Comparison of ENCODE assay signal across 8 cellular contexts in the genomic region with DNA sequence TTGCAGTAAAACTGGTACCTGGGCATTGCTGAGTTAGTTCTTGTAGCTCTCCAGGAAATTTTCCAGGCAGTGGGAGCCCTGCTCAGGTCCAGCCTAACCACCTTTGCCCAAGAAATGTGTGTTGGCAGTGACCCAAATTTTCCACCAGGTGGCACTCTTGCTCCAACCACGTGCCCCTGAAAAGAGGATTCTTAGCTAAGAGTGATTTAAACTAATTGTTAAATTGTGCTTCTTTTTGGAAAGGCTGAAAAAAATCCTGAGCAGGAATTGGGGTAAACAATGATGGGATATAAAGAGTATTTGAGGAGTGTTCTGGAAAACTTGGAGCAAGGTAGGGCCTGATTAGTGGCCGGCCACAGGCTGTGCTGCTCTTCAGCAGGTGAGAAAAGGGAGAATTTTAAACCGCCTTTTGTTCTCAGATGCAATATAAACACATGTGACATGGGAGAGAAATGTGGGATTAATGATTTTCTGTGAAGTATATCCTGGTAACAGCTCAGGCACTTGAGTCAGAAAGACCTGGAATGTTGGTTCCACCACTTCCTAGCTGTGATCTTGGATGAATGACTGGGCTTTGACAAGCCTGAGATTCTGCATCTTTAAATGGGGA.
DNase-seq lines count a peak whose midpoint lies in the region; ATAC-seq and TF ChIP-seq lines count a peak whose summit lies in the region.

No MANE protein-coding gene starts in this region.

- no peak overlapping the region for H3K27ac Mint-ChIP-seq in WTC11

- no peak overlapping the region for H3K4me3 ChIP-seq in AG10803 (ENCODE audit: low read length)

- in situ Hi-C loops in T47D (cut with HindIII; ENCODE audit: low pct_unique_long_range_greater_than_20kb, low sequenced_read_pairs): no loop called here

- H3K9me3 Mint-ChIP-seq in WTC11: peaks cover 46% of the 10 kb centered on the region

- H3K4me3 Mint-ChIP-seq in WTC11: no peak overlapping the region

- peak; percentile 67 for ATAC-seq in GM19463 (IDR thresholded peaks at IDR 0.05; ENCODE audit: unreplicated experiment)
- ATAC-seq in WTC11: peak; percentile 78
- ATAC-seq in GM21360 (IDR thresholded peaks at IDR 0.05; ENCODE audit: unreplicated experiment): no peak

- H3K4me1 Mint-ChIP-seq in WTC11: peaks cover 7% of the 10 kb centered on the region

- TF ChIP-seq CTCF in AG10803 (conservative IDR thresholded peaks at IDR 0.05; ENCODE audit: low read length) (peak; percentile 90), WTC11 (IDR thresholded peaks at IDR 0.05) (peak; percentile 91)

- CTCF ChIA-PET in WTC11 (lab: Charles Lee): interaction anchor here (0.6 to 3.0 kb wide), 57 partner anchors 10 to 681 kb away, joined by 3 to 41 read pairs (median 4); a partner anchor contains a TSS

- DNase-seq in AG10803 (ENCODE audit: low read depth): peak; percentile 63
- peak; percentile 15 for DNase-seq in NCI-H187 treated with DMSO at 0.1 percent for 48 hours (lab: John Stamatoyannopoulos, UW)
- DNase-seq in WTC11 (ENCODE audit: low spot score): peak; percentile 81
- DNase-seq in T47D (ENCODE audit: low read depth in 1 of 2, low spot score in 1 of 2): peak; percentile 37 to 71
- peak; percentile 94 for DNase-seq in inferior parietal cortex (ENCODE audit: extremely low spot score)
- peak; percentile 49 to 74 (median 59) for DNase-seq in stimulated activated CD4-positive, alpha-beta T cell treated with anti-CD3 and anti-CD28 coated beads, Interleukin-12 subunit alpha, Interleukin-12 subunit beta, amount 100 ng/mL, for 48 hours (ENCODE audit: low read depth in 2 of 3, low spot score in 1 of 3)

- H3K27me3 Mint-ChIP-seq in WTC11 (ENCODE audit: low read depth): peaks cover 8% of the 10 kb centered on the region

- peaks cover 40% of the 10 kb centered on the region for H3K36me3 Mint-ChIP-seq in WTC11

- POLR2A ChIA-PET in WTC11 (lab: Charles Lee): interaction anchor here (0.6 to 1.0 kb wide), 2 partner anchors 37 to 484 kb away, joined by 3 to 5 read pairs; no protein-coding TSS in a partner anchor

TF ChIP-seq in WTC11, 78 proteins besides CTCF, POLR2A, EP300 and RAD21:
- TF ChIP-seq TEAD4 (CRISPR knock-in tag; IDR thresholded peaks at IDR 0.05) (no peak), RORB (CRISPR knock-in tag; IDR thresholded peaks at IDR 0.05) (no peak), ZNF219 (CRISPR knock-in tag; IDR thresholded peaks at IDR 0.05; ENCODE audit: borderline replicate concordance) (no peak), FOXJ3 (CRISPR knock-in tag; IDR thresholded peaks at IDR 0.05; ENCODE audit: borderline replicate concordance) (no peak), NR2C2 (CRISPR knock-in tag; IDR thresholded peaks at IDR 0.05) (no peak), JUN (CRISPR knock-in tag; IDR thresholded peaks at IDR 0.05) (no peak), KAT7 (CRISPR knock-in tag; IDR thresholded peaks at IDR 0.05; ENCODE audit: borderline replicate concordance) (no peak), SMAD4 (CRISPR knock-in tag; IDR thresholded peaks at IDR 0.05) (no peak), ZNF317 (CRISPR knock-in tag; IDR thresholded peaks at IDR 0.05; ENCODE audit: borderline replicate concordance, low read depth) (no peak), ZNF416 (CRISPR knock-in tag; IDR thresholded peaks at IDR 0.05) (no peak), ZNF423 (CRISPR knock-in tag; IDR thresholded peaks at IDR 0.05) (no peak), JAZF1 (CRISPR knock-in tag; IDR thresholded peaks at IDR 0.05) (no peak), MXD4 (CRISPR knock-in tag; IDR thresholded peaks at IDR 0.05; ENCODE audit: borderline replicate concordance) (no peak)
- TF ChIP-seq, protein P1, sequence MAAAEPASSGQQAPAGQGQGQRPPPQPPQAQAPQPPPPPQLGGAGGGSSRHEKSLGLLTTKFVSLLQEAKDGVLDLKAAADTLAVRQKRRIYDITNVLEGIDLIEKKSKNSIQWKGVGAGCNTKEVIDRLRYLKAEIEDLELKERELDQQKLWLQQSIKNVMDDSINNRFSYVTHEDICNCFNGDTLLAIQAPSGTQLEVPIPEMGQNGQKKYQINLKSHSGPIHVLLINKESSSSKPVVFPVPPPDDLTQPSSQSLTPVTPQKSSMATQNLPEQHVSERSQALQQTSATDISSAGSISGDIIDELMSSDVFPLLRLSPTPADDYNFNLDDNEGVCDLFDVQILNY (CRISPR knock-in tag; IDR thresholded peaks at IDR 0.05): no peak
- TF ChIP-seq, protein P2, sequence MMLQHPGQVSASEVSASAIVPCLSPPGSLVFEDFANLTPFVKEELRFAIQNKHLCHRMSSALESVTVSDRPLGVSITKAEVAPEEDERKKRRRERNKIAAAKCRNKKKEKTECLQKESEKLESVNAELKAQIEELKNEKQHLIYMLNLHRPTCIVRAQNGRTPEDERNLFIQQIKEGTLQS (CRISPR knock-in tag; conservative IDR thresholded peaks at IDR 0.05): no peak
- TF ChIP-seq, protein P3, sequence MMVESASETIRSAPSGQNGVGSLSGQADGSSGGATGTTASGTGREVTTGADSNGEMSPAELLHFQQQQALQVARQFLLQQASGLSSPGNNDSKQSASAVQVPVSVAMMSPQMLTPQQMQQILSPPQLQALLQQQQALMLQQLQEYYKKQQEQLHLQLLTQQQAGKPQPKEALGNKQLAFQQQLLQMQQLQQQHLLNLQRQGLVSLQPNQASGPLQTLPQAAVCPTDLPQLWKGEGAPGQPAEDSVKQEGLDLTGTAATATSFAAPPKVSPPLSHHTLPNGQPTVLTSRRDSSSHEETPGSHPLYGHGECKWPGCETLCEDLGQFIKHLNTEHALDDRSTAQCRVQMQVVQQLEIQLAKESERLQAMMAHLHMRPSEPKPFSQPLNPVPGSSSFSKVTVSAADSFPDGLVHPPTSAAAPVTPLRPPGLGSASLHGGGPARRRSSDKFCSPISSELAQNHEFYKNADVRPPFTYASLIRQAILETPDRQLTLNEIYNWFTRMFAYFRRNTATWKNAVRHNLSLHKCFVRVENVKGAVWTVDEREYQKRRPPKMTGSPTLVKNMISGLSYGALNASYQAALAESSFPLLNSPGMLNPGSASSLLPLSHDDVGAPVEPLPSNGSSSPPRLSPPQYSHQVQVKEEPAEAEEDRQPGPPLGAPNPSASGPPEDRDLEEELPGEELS (CRISPR knock-in tag; IDR thresholded peaks at IDR 0.05): no peak
- TF ChIP-seq, protein P4, sequence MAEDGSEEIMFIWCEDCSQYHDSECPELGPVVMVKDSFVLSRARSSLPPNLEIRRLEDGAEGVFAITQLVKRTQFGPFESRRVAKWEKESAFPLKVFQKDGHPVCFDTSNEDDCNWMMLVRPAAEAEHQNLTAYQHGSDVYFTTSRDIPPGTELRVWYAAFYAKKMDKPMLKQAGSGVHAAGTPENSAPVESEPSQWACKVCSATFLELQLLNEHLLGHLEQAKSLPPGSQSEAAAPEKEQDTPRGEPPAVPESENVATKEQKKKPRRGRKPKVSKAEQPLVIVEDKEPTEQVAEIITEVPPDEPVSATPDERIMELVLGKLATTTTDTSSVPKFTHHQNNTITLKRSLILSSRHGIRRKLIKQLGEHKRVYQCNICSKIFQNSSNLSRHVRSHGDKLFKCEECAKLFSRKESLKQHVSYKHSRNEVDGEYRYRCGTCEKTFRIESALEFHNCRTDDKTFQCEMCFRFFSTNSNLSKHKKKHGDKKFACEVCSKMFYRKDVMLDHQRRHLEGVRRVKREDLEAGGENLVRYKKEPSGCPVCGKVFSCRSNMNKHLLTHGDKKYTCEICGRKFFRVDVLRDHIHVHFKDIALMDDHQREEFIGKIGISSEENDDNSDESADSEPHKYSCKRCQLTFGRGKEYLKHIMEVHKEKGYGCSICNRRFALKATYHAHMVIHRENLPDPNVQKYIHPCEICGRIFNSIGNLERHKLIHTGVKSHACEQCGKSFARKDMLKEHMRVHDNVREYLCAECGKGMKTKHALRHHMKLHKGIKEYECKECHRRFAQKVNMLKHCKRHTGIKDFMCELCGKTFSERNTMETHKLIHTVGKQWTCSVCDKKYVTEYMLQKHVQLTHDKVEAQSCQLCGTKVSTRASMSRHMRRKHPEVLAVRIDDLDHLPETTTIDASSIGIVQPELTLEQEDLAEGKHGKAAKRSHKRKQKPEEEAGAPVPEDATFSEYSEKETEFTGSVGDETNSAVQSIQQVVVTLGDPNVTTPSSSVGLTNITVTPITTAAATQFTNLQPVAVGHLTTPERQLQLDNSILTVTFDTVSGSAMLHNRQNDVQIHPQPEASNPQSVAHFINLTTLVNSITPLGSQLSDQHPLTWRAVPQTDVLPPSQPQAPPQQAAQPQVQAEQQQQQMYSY (CRISPR knock-in tag; IDR thresholded peaks at IDR 0.05): no peak
- TF ChIP-seq, protein P5, sequence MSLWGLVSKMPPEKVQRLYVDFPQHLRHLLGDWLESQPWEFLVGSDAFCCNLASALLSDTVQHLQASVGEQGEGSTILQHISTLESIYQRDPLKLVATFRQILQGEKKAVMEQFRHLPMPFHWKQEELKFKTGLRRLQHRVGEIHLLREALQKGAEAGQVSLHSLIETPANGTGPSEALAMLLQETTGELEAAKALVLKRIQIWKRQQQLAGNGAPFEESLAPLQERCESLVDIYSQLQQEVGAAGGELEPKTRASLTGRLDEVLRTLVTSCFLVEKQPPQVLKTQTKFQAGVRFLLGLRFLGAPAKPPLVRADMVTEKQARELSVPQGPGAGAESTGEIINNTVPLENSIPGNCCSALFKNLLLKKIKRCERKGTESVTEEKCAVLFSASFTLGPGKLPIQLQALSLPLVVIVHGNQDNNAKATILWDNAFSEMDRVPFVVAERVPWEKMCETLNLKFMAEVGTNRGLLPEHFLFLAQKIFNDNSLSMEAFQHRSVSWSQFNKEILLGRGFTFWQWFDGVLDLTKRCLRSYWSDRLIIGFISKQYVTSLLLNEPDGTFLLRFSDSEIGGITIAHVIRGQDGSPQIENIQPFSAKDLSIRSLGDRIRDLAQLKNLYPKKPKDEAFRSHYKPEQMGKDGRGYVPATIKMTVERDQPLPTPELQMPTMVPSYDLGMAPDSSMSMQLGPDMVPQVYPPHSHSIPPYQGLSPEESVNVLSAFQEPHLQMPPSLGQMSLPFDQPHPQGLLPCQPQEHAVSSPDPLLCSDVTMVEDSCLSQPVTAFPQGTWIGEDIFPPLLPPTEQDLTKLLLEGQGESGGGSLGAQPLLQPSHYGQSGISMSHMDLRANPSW (CRISPR knock-in tag; conservative IDR thresholded peaks at IDR 0.05; ENCODE audit: low read depth): no peak

Comparison
In these comparisons a context has a peak if more than half of its experiments do, and no peak if none do; other contexts are left out.
1. DNase-seq: peak in every context shown above with its lines; median percentile 94 in inferior parietal cortex; 81 in WTC11; 63 in AG10803; 59 in stimulated activated CD4-positive, alpha-beta T cell treated with anti-CD3 and anti-CD28 coated beads, Interleukin-12 subunit alpha, Interleukin-12 subunit beta, amount 100 ng/mL, for 48 hours; 54 in T47D; 15 in NCI-H187 treated with DMSO at 0.1 percent for 48 hours.